In the genomic region with DNA sequence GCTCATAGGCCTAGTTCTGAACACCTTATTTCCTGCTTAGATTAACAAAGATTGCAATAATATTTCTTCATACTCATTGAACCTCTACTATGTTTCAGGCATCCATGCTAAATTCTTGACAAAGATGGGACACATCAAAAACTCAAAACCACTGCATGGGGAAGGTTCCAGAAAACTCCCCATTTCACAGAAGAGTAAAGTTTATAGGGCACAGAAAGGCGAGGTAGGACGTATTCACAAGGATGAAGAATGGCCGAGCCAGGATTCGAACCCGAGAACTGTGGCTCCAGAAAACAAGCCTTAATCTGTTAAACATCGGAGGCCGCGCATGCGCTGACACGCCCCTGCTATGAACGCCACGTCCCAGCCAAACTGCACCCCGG, we compare ENCODE assay signal across 8 cellular contexts. TPM values are rescaled to one million over a fixed set of nuclear protein-coding genes. Genes with fewer than 3 reads are reported as not detected.
DNase-seq lines count a peak whose midpoint lies in the region; FAIRE-seq and TF ChIP-seq lines count a peak whose summit lies in the region.

No MANE protein-coding gene starts in this region.

- H2AFZ ChIP-seq in H1 (ENCODE audit: low read length) (no peak overlapping the region), neural progenitor cell (replicated peaks) (peak overlapping the region; percentile 11)

- H3K36me3 ChIP-seq in NT2/D1 (ENCODE audit: insufficient read depth, insufficient read length, low read length) = peaks cover 36% of the 10 kb centered on the region
- peaks cover 0 to 16% (median 10%) of the 10 kb centered on the region in 4 experiments; a peak in 5 of 8 replicates for H3K36me3 ChIP-seq in H1 (ENCODE audit: control insufficient read depth in 2 of 4, insufficient read depth in 4 of 4, low read length in 3 of 4)
- no peaks in the 10 kb centered on the region for H3K36me3 ChIP-seq in neural progenitor cell

- H3K79me2 ChIP-seq in H1 (ENCODE audit: control insufficient read depth in 1 of 2, insufficient read depth in 2 of 2, low read length in 2 of 2) (no peaks in the 10 kb centered on the region), neural progenitor cell (ENCODE audit: low read depth) (peaks cover 7% of the 10 kb centered on the region)

- DNase-seq in NT2/D1 (ENCODE audit: low read depth, low spot score) (no peak), H1 (ENCODE audit: low read depth in 1 of 2, low spot score in 2 of 2) (no peak), neural progenitor cell (ENCODE audit: low spot score) (no peak), iPS-NIHi11 (ENCODE audit: low spot score) (no peak), activated gamma-delta T cell (lab: John Stamatoyannopoulos, UW) (no peak), cerebellum (ENCODE audit: low spot score) (no peak), HT-29 (ENCODE audit: low spot score) (no peak)

- TF ChIP-seq EP300 in H1 (IDR thresholded peaks at IDR 0.05; ENCODE audit: borderline replicate concordance in 1 of 2, low read depth in 2 of 2, low read length in 2 of 2) = no peak

- H3K4me1 ChIP-seq in NT2/D1 (ENCODE audit: insufficient read depth, insufficient read length) (peaks cover 2% of the 10 kb centered on the region), H1 (replicated peaks in 1 of 4; ENCODE audit: control insufficient read depth in 3 of 4, insufficient read depth in 4 of 4, low read length in 3 of 4) (no peaks in the 10 kb centered on the region), neural progenitor cell (no peaks in the 10 kb centered on the region)

- POLR2A ChIA-PET in H1 (lab: Charles Lee; ENCODE audit: partially characterized antibody) = no interaction called here

- no peak overlapping the region; the same call in 1 of the 2 replicates for H2BK12ac ChIP-seq in H1 (ENCODE audit: low read depth, low read length)

- no peaks in the 10 kb centered on the region for H4K20me1 ChIP-seq in H1 (replicated peaks in 1 of 2; ENCODE audit: control insufficient read depth in 1 of 2, insufficient read depth in 2 of 2, low read length in 2 of 2)
- no peaks in the 10 kb centered on the region for H4K20me1 ChIP-seq in neural progenitor cell (ENCODE audit: low read depth)

- H3K4me3 Mint-ChIP-seq in neural progenitor cell = peak overlapping the region; percentile 87

- no peak overlapping the region for H4K8ac ChIP-seq in H1 (ENCODE audit: extremely low read depth, insufficient read depth, low read length)

- H3K27ac Mint-ChIP-seq in neural progenitor cell = no peak overlapping the region

- H3K4ac ChIP-seq in H1 (replicated peaks; ENCODE audit: insufficient read length, low read depth, low read length) = no peak overlapping the region

- no peak overlapping the region for H3K56ac ChIP-seq in H1 (replicated peaks; ENCODE audit: insufficient read length, low read depth, low read length)

- H3K36me3 Mint-ChIP-seq in neural progenitor cell = no peaks in the 10 kb centered on the region

- peaks cover 2% of the 10 kb centered on the region for H3K4me1 Mint-ChIP-seq in neural progenitor cell

- H2BK15ac ChIP-seq in H1 (ENCODE audit: low read length) = no peak overlapping the region

- CTCF ChIA-PET in H1 (lab: Charles Lee; ENCODE audit: partially characterized antibody) = no interaction called here

- H3K9me3 Mint-ChIP-seq in neural progenitor cell = no peaks in the 10 kb centered on the region

- H3K14ac ChIP-seq in H1 (ENCODE audit: insufficient read length) = no peak overlapping the region

- no peak overlapping the region for H4K5ac ChIP-seq in H1 (ENCODE audit: insufficient read length, low read depth, low read length)

- no peaks in the 10 kb centered on the region for H3K27me3 ChIP-seq in NT2/D1 (ENCODE audit: insufficient read depth, insufficient read length)
- peaks cover 0 to 4% (median 1%) of the 10 kb centered on the region in 4 experiments; a peak in 3 of 7 replicates for H3K27me3 ChIP-seq in H1 (replicated peaks in 1 of 4; ENCODE audit: control insufficient read depth in 3 of 4, extremely low read depth in 1 of 4, insufficient read depth in 3 of 4, low read length in 3 of 4)
- no peaks in the 10 kb centered on the region for H3K27me3 ChIP-seq in neural progenitor cell

- FAIRE-seq in H1 (lab: Jason Lieb, UNC) = peak; percentile 19

- H3K79me1 ChIP-seq in H1 (ENCODE audit: low read depth, low read length) = no peaks in the 10 kb centered on the region

- H2BK20ac ChIP-seq in H1 (ENCODE audit: low read length) = no peak overlapping the region

- WGBS in H1 (ENCODE audit: extremely low coverage in 1 of 2, insufficient coverage in 1 of 2, insufficient read length in 1 of 2, insufficient replicate concordance in 2 of 2, low coverage in 1 of 2, low lambda C conversion rate in 2 of 2, missing lambda C conversion rate in 1 of 2), 2 experiments = 9% methylated on average over 13 of the region's 13 CpGs; no CpG with 5 or more reads in 1 of the 2 experiments

- no peak for TF ChIP-seq POLR2A in H1 (IDR thresholded peaks at IDR 0.05; ENCODE audit: control extremely low read depth in 1 of 2, low read depth in 2 of 2, low read length in 2 of 2)

- H3K4me3 ChIP-seq in NT2/D1 (ENCODE audit: insufficient read length, low read depth) = peak overlapping the region; percentile 80
- peak overlapping the region; percentile 38 to 96 (median 82) for H3K4me3 ChIP-seq in H1 (ENCODE audit: extremely low read depth in 1 of 4, insufficient read depth in 2 of 4, low read depth in 3 of 4, low read length in 4 of 4)
- H3K4me3 ChIP-seq in neural progenitor cell = peak overlapping the region; percentile 50

- no peak overlapping the region for H2AK5ac ChIP-seq in H1 (ENCODE audit: low read depth, low read length)

- H3K27me3 Mint-ChIP-seq in neural progenitor cell (ENCODE audit: insufficient read depth, low read depth) = peaks cover 2% of the 10 kb centered on the region

- peaks cover 16% of the 10 kb centered on the region for H3F3A ChIP-seq in neural progenitor cell (ENCODE audit: low read depth)

- no peak overlapping the region for H2BK5ac ChIP-seq in H1 (ENCODE audit: low read depth, low read length)

- TF ChIP-seq RAD21 in H1 (IDR thresholded peaks at IDR 0.05 in 1 of 2, conservative IDR thresholded peaks at IDR 0.05 in 1 of 2; ENCODE audit: low read depth in 2 of 2, low read length in 2 of 2) = no peak

- no peak overlapping the region for H4K91ac ChIP-seq in H1 (replicated peaks; ENCODE audit: insufficient read length, low read length)

- TF ChIP-seq CTCF in C4-2B (conservative IDR thresholded peaks at IDR 0.05) (no peak), H1 (IDR thresholded peaks at IDR 0.05; ENCODE audit: control extremely low read depth in 1 of 3, insufficient read depth in 1 of 3, low read depth in 1 of 3, low read length in 3 of 3) (no peak), neural progenitor cell (IDR thresholded peaks at IDR 0.05) (no peak)

- H3K9me3 ChIP-seq in NT2/D1 (ENCODE audit: insufficient read depth, low read length) (peaks cover 10% of the 10 kb centered on the region), H1 (ENCODE audit: insufficient read depth in 2 of 2, low read depth in 1 of 2, low read length in 1 of 2) (no peaks in the 10 kb centered on the region), neural progenitor cell (ENCODE audit: low read depth) (no peaks in the 10 kb centered on the region)

- H3K23me2 ChIP-seq in H1 (ENCODE audit: low read depth, low read length) = no peaks in the 10 kb centered on the region

- H3K9ac ChIP-seq in NT2/D1 (ENCODE audit: insufficient read length, low read depth) = peak overlapping the region; percentile 1
- H3K9ac ChIP-seq in H1 (replicated peaks in 1 of 4; ENCODE audit: extremely low read depth in 1 of 4, low read depth in 3 of 4, low read length in 3 of 4) = peak overlapping the region; percentile 59 to 97 (median 87)
- H3K9ac ChIP-seq in neural progenitor cell = no peak overlapping the region

- H3K27ac ChIP-seq in C4-2B (peak overlapping the region; percentile 85), H1 (ENCODE audit: low read depth, low read length) (no peak overlapping the region), neural progenitor cell (no peak overlapping the region)

- H3K4me2 ChIP-seq in H1 (ENCODE audit: insufficient read depth in 1 of 2, low read depth in 2 of 2, low read length in 2 of 2) = peak overlapping the region; percentile 55 to 65
- peak overlapping the region; percentile 68 for H3K4me2 ChIP-seq in neural progenitor cell

- no peak overlapping the region for H2BK120ac ChIP-seq in H1 (replicated peaks; ENCODE audit: low read depth, low read length)

- no peak overlapping the region; the same call in 1 of the 2 replicates for H3K18ac ChIP-seq in H1 (ENCODE audit: extremely low read depth, low read length)

- H3K23ac ChIP-seq in H1 (ENCODE audit: insufficient read length) = no peak overlapping the region

RNA-seq across cellular contexts. Expression of a gene that starts 0.7 kb away (rescaled TPM):
- 68.5 and 69.4 TPM in 2 replicates for total RNA-seq in H1 (2021; fragmentation: NEBNext Ultra II Directional; extraction: Animal tissue kit (Norgen Biotek cat#: 25700))
- 95.0 and 116 TPM in 2 replicates for polyA plus RNA-seq in H1 (2011; rRNA removed)
- polyA plus RNA-seq in H1 (2011; cell fraction: cytosol; rRNA removed) = 96.8 TPM
- polyA plus RNA-seq in H1 (2011; cell fraction: nucleus; rRNA removed) = 67.4 TPM
- polyA plus RNA-seq in H1 (2012, experiment 1 of 2) = 75.9 to 112 TPM (median 105 TPM) in 4 replicates
- 185 TPM for polyA plus RNA-seq in H1 (2012, experiment 2 of 2)
- 73.6 TPM for polyA plus RNA-seq in H1 (2013, experiment 1 of 2)
- 76.3 TPM for polyA plus RNA-seq in H1 (2013, experiment 2 of 2)
- polyA minus RNA-seq in H1 (2011; rRNA and poly(A)+ RNA removed) = 30.0 and 31.0 TPM in 2 replicates
- polyA minus RNA-seq in H1 (2011; cell fraction: cytosol; rRNA and poly(A)+ RNA removed) = 26.7 TPM
- 35.8 TPM for polyA minus RNA-seq in H1 (2011; cell fraction: nucleus; rRNA and poly(A)+ RNA removed)
- total RNA-seq in neural progenitor cell (ENCODE audit: low replicate concordance) = 88.5 and 91.9 TPM in 2 replicates
- total RNA-seq in cerebellum = 32.8 TPM
- total RNA-seq in HT-29 (2014; rRNA removed; shearing (Covaris generic)) = 164 and 167 TPM in 2 replicates

RNA-seq across cellular contexts. Expression of a gene that starts 7.9 kb away (rescaled TPM):
- 41.4 and 42.2 TPM in 2 replicates for total RNA-seq in H1 (2021; fragmentation: NEBNext Ultra II Directional; extraction: Animal tissue kit (Norgen Biotek cat#: 25700))
- 31.9 and 39.4 TPM in 2 replicates for polyA plus RNA-seq in H1 (2011; rRNA removed)
- 20.7 TPM for polyA plus RNA-seq in H1 (2011; cell fraction: cytosol; rRNA removed)
- polyA plus RNA-seq in H1 (2011; cell fraction: nucleus; rRNA removed) = 25.8 TPM
- 23.2 to 28.7 TPM (median 26.7 TPM) in 4 replicates for polyA plus RNA-seq in H1 (2012, experiment 1 of 2)
- polyA plus RNA-seq in H1 (2012, experiment 2 of 2) = 39.4 TPM
- 22.3 TPM for polyA plus RNA-seq in H1 (2013, experiment 1 of 2)
- 22.8 TPM for polyA plus RNA-seq in H1 (2013, experiment 2 of 2)
- 15.9 and 23.7 TPM in 2 replicates for polyA minus RNA-seq in H1 (2011; rRNA and poly(A)+ RNA removed)
- polyA minus RNA-seq in H1 (2011; cell fraction: cytosol; rRNA and poly(A)+ RNA removed) = 19.5 TPM
- 19.0 TPM for polyA minus RNA-seq in H1 (2011; cell fraction: nucleus; rRNA and poly(A)+ RNA removed)
- total RNA-seq in neural progenitor cell (ENCODE audit: low replicate concordance) (16.6 and 28.9 TPM in 2 replicates), cerebellum (12.2 TPM)
- 53.4 and 55.5 TPM in 2 replicates for total RNA-seq in HT-29 (2014; rRNA removed; shearing (Covaris generic))

RNA-seq across cellular contexts. Expression of a gene that starts 28.6 kb away (rescaled TPM):
- total RNA-seq in H1 (2021; fragmentation: NEBNext Ultra II Directional; extraction: Animal tissue kit (Norgen Biotek cat#: 25700)) = 2.2 and 2.4 TPM in 2 replicates
- polyA plus RNA-seq in H1 (2011; rRNA removed) = 0.76 and 1.4 TPM in 2 replicates
- polyA plus RNA-seq in H1 (2011; cell fraction: cytosol; rRNA removed) = 1.2 TPM
- polyA plus RNA-seq in H1 (2011; cell fraction: nucleus; rRNA removed) = 3.1 TPM
- polyA plus RNA-seq in H1 (2012, experiment 1 of 2) = 1.7 to 2.9 TPM (median 2.4 TPM) in 4 replicates
- polyA plus RNA-seq in H1 (2012, experiment 2 of 2) = 1.9 TPM
- polyA plus RNA-seq in H1 (2013, experiment 1 of 2) = 3.2 TPM
- 3.1 TPM for polyA plus RNA-seq in H1 (2013, experiment 2 of 2)
- 0.28 and 0.63 TPM in 2 replicates for polyA minus RNA-seq in H1 (2011; rRNA and poly(A)+ RNA removed)
- 0.37 TPM for polyA minus RNA-seq in H1 (2011; cell fraction: cytosol; rRNA and poly(A)+ RNA removed)
- polyA minus RNA-seq in H1 (2011; cell fraction: nucleus; rRNA and poly(A)+ RNA removed) = 0.60 TPM
- total RNA-seq in neural progenitor cell (ENCODE audit: low replicate concordance) (0.06 and 0.40 TPM in 2 replicates), cerebellum (1.4 TPM)
- 0.21 and 0.56 TPM in 2 replicates for total RNA-seq in HT-29 (2014; rRNA removed; shearing (Covaris generic))

RNA-seq across cellular contexts. Expression of a gene that starts 38.6 kb away (rescaled TPM):
- 12.9 and 14.1 TPM in 2 replicates for total RNA-seq in H1 (2021; fragmentation: NEBNext Ultra II Directional; extraction: Animal tissue kit (Norgen Biotek cat#: 25700))
- 2.1 and 3.2 TPM in 2 replicates for polyA plus RNA-seq in H1 (2011; rRNA removed)
- 1.0 TPM for polyA plus RNA-seq in H1 (2011; cell fraction: cytosol; rRNA removed)
- polyA plus RNA-seq in H1 (2011; cell fraction: nucleus; rRNA removed) = 2.6 TPM
- polyA plus RNA-seq in H1 (2012, experiment 1 of 2) = 11.1 to 15.0 TPM (median 11.8 TPM) in 4 replicates
- polyA plus RNA-seq in H1 (2012, experiment 2 of 2) = 24.3 TPM
- 21.4 TPM for polyA plus RNA-seq in H1 (2013, experiment 1 of 2)
- polyA plus RNA-seq in H1 (2013, experiment 2 of 2) = 19.7 TPM
- 3.5 and 4.8 TPM in 2 replicates for polyA minus RNA-seq in H1 (2011; rRNA and poly(A)+ RNA removed)
- 6.9 TPM for polyA minus RNA-seq in H1 (2011; cell fraction: cytosol; rRNA and poly(A)+ RNA removed)
- polyA minus RNA-seq in H1 (2011; cell fraction: nucleus; rRNA and poly(A)+ RNA removed) = 3.6 TPM
- 0.53 TPM in 1 of 2 replicates, not detected in the other for total RNA-seq in neural progenitor cell (ENCODE audit: low replicate concordance)
- 9.8 TPM for total RNA-seq in cerebellum
- total RNA-seq in HT-29 (2014; rRNA removed; shearing (Covaris generic)) = not detected in 2 replicates
